Comparison of ENCODE assay signal across 38 cellular contexts in the genomic region with DNA sequence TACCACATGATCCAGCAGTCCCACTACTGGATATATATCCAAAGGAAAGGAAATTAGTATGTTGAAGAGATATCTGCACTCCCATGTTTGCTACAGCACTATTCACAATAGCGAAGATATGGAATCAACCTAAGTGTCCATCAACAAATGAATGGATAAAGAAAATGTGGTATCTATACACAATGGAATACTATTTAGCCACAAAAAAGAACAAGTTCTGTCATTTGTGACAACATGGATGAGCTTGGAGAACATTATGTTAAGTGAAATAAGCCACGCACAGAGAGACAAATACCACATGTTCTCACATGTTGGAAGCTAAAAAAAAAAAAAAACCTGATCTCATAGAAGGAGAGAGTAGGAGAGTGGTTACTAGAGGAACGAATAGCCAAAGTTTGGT. TPM values are rescaled to one million over a fixed set of nuclear protein-coding genes. Genes with fewer than 3 reads are reported as not detected.
"Had no signal": no experiment of that assay in that cellular context is flagged by ENCODE, and none has a peak within 500 bp of the region (broad histone marks: within the 10 kb centered on the region; RNA-seq: fewer than 3 reads in every experiment).

No MANE protein-coding gene starts in this region.

- H3K27me3 ChIP-seq: MG63 had no signal

- DNase-seq: Karpas-422, Kasumi-1, MG63, MM.1S, MV-4-11, NCI-H1048, NCI-H1092, NCI-H1092 treated with DMSO at 0.1 percent for 48 hours, NCI-H1105, NCI-H1105 treated with DMSO at 0.1 percent for 48 hours, NCI-H1417, NCI-H1417 treated with DMSO at 0.1 percent for 48 hours, NCI-H1436, NCI-H1436 treated with DMSO at 0.1 percent for 48 hours, NCI-H146, NCI-H1694, NCI-H1694 treated with DMSO at 0.1 percent for 48 hours, NCI-H187, NCI-H187 treated with DMSO at 0.1 percent for 48 hours, NCI-H1930, NCI-H2029, NCI-H2029 treated with DMSO at 0.1 percent for 48 hours, NCI-H2081, NCI-H2081 treated with DMSO at 0.1 percent for 48 hours, NCI-H2107, NCI-H2171, NCI-H2171 treated with DMSO at 0.1 percent for 48 hours, NCI-H2227 treated with DMSO at 0.1 percent for 48 hours, NCI-H226, NCI-H345, NCI-H446, NCI-H446 treated with DMSO at 0.1 percent for 48 hours, NCI-H510A, NCI-H510A treated with DMSO at 0.1 percent for 48 hours, NCI-H524 had no signal

- H3K4me3 ChIP-seq: MG63 had no signal

RNA-seq across cellular contexts. Expression of a gene that starts 21.2 kb away (rescaled TPM):
- total RNA-seq: M059J, MCF 10A, NCI-H460 had no signal
